11 cellular contexts compared by ENCODE assay signal in genomic region chr11:114154271-114155047, GRCh38.
DNase-seq lines count a peak whose midpoint lies in the region; ATAC-seq and TF ChIP-seq lines count a peak whose summit lies in the region.
"Had no signal": no experiment of that assay in that cellular context is flagged by ENCODE, and none has a peak within 500 bp of the region (broad histone marks: within the 10 kb centered on the region; RNA-seq: fewer than 3 reads in every experiment).

No MANE protein-coding gene starts in this region.

- intact Hi-C loops in heart left ventricle (cut with DNase I) (no loop called here), prostate gland (cut with DNase I) (no loop called here)

- peak; percentile 77 for ATAC-seq in RWPE2 (ENCODE audit: low read depth)
- ATAC-seq in heart left ventricle: peak; percentile 3 to 72 (median 28)
- no peak for ATAC-seq in HG03469 (IDR thresholded peaks at IDR 0.05; ENCODE audit: unreplicated experiment)
- no peak for ATAC-seq in GM21360 (IDR thresholded peaks at IDR 0.05; ENCODE audit: unreplicated experiment)

- TF ChIP-seq POLR2A in heart left ventricle (IDR thresholded peaks at IDR 0.05) (no peak), prostate gland (IDR thresholded peaks at IDR 0.05) (no peak)

- H3K9me3 ChIP-seq in RWPE2 (ENCODE audit: severe bottlenecking) (no peaks in the 10 kb centered on the region), heart left ventricle (no peaks in the 10 kb centered on the region), prostate gland (no peaks in the 10 kb centered on the region), MG63 (no peaks in the 10 kb centered on the region)

- H3K4me3 ChIP-seq in RWPE2 (ENCODE audit: severe bottlenecking) (no peak overlapping the region), heart left ventricle (no peak overlapping the region), prostate gland (no peak overlapping the region), MG63 (no peak overlapping the region)

- DNase-seq in RWPE2 (ENCODE audit: low spot score): no peak
- no peak for DNase-seq in heart left ventricle
- DNase-seq in prostate gland (ENCODE audit: low spot score): peak; percentile 81
- no peak for DNase-seq in MG63
- DNase-seq in pons (ENCODE audit: low spot score): no peak
- DNase-seq: activated effector memory CD4-positive, alpha-beta T cell treated with anti-CD3 and anti-CD28 coated beads, Interleukin-2, amount 50 U/mL, for 16 hours; endodermal cell; Kasumi-1 had no signal

- 74 to 79% (median 76%) methylated on average over 5 of the region's 5 CpGs for WGBS in heart left ventricle, 4 donors
- 61% methylated on average over 5 of the region's 5 CpGs for WGBS in prostate gland

- H3K27me3 ChIP-seq in RWPE2 (ENCODE audit: insufficient read depth, poor library complexity, severe bottlenecking): no peaks in the 10 kb centered on the region
- no peaks in the 10 kb centered on the region for H3K27me3 ChIP-seq in heart left ventricle
- no peaks in the 10 kb centered on the region for H3K27me3 ChIP-seq in prostate gland (replicated peaks; ENCODE audit: insufficient read depth)
- H3K27me3 ChIP-seq in MG63: peaks cover 5% of the 10 kb centered on the region

- peaks cover 34% of the 10 kb centered on the region for H3K4me1 ChIP-seq in RWPE2 (ENCODE audit: insufficient read depth, poor library complexity, severe bottlenecking)
- peaks cover 40 to 100% (median 79%) of the 10 kb centered on the region in 12 donors for H3K4me1 ChIP-seq in heart left ventricle
- H3K4me1 ChIP-seq in prostate gland (replicated peaks): peaks cover 23% of the 10 kb centered on the region

- H3K27ac ChIP-seq in 22Rv1: peak overlapping the region; percentile 98
- peak overlapping the region; percentile 79 for H3K27ac ChIP-seq in RWPE2 (ENCODE audit: poor library complexity, severe bottlenecking)
- peak overlapping the region; percentile 24 to 100 (median 70) for H3K27ac ChIP-seq in heart left ventricle
- peak overlapping the region; percentile 99 for H3K27ac ChIP-seq in prostate gland

- no peak for TF ChIP-seq CTCF in 22Rv1 (IDR thresholded peaks at IDR 0.05)
- no peak for TF ChIP-seq CTCF in RWPE2 (IDR thresholded peaks at IDR 0.05; ENCODE audit: poor library complexity, severe bottlenecking)
- no peak for TF ChIP-seq CTCF in heart left ventricle (IDR thresholded peaks at IDR 0.05)
- no peak for TF ChIP-seq CTCF in prostate gland (IDR thresholded peaks at IDR 0.05)

- H3K36me3 ChIP-seq in RWPE2 (ENCODE audit: low read depth) (peaks cover 15% of the 10 kb centered on the region), heart left ventricle (peaks cover 0 to 18% (median 8%) of the 10 kb centered on the region in 9 donors), prostate gland (peaks cover 7% of the 10 kb centered on the region in 2 donors), MG63 (no peaks in the 10 kb centered on the region)

Comparison
In these comparisons a context has a peak if more than half of its experiments do, and no peak if none do; other contexts are left out.
1. ATAC-seq: peak in RWPE2 (single experiment) and heart left ventricle (4 of 4); none in HG03469 (single experiment) and GM21360 (single experiment).
2. Peak in every context shown above with its lines, with median percentiles within 50 percentile points of each other: H3K27ac ChIP-seq.